ENCODE assay signal across 14 cellular contexts in genomic region chr9:117224676-117225075, GRCh38.
DNase-seq lines count a peak whose midpoint lies in the region; ATAC-seq, FAIRE-seq and TF ChIP-seq lines count a peak whose summit lies in the region.
"Had no signal": no experiment of that assay in that cellular context is flagged by ENCODE, and none has a peak within 500 bp of the region (broad histone marks: within the 10 kb centered on the region; RNA-seq: fewer than 3 reads in every experiment).

No MANE protein-coding gene starts in this region.

- H3K4me3 ChIP-seq in bronchial epithelial cell (ENCODE audit: low read depth, low read length), result no peak overlapping the region
- H3K4me3 ChIP-seq in right atrium auricular region, result no peak overlapping the region
- H3K4me3 ChIP-seq: ovary had no signal

- H3K9me3 ChIP-seq in right atrium auricular region, result no peaks in the 10 kb centered on the region
- H3K9me3 ChIP-seq: ovary had no signal

- TF ChIP-seq CTCF in bronchial epithelial cell (IDR thresholded peaks at IDR 0.05; ENCODE audit: insufficient read depth, low read length, severe bottlenecking), result no peak
- TF ChIP-seq CTCF in right atrium auricular region (IDR thresholded peaks at IDR 0.05), result no peak

- DNase-seq in DMS 273 treated with DMSO at 0.1 percent for 48 hours (lab: John Stamatoyannopoulos, UW) (peak; percentile 63), NCI-H1092 treated with DMSO at 0.1 percent for 48 hours (lab: John Stamatoyannopoulos, UW) (peak; percentile 46), NCI-H345 treated with DMSO at 0.1 percent for 48 hours (lab: John Stamatoyannopoulos, UW; ENCODE audit: unreplicated experiment) (peak; percentile 96), bronchial epithelial cell (ENCODE audit: low read depth) (peak; percentile 4), right atrium auricular region (ENCODE audit: low spot score) (no peak), COR-L47 (lab: John Stamatoyannopoulos, UW) (no peak), AG20443 (ENCODE audit: low spot score) (no peak)
- DNase-seq: activated CD4-positive, alpha-beta T cell treated with anti-CD3 and anti-CD28 coated beads, Interleukin-2, amount 10 ng/mL, durations not matched to agents 24 days and 14 days; activated T-cell treated with anti-CD3 and anti-CD28 coated beads, Interleukin-2, amount 50 U/mL, for 24 hours; left cardiac atrium; NCI-H1436; ovary had no signal

- no peak for ATAC-seq in GM18498 (IDR thresholded peaks at IDR 0.05; ENCODE audit: unreplicated experiment)
- ATAC-seq: left cardiac atrium had no signal

- H3K27ac ChIP-seq in right atrium auricular region, result no peak overlapping the region
- H3K27ac ChIP-seq: ovary, RWPE1 had no signal

- no peaks in the 10 kb centered on the region for H3K36me3 ChIP-seq in bronchial epithelial cell (ENCODE audit: control insufficient read depth, insufficient read depth, low read length)
- no peaks in the 10 kb centered on the region for H3K36me3 ChIP-seq in right atrium auricular region
- H3K36me3 ChIP-seq: ovary had no signal

- no peak for FAIRE-seq in bronchial epithelial cell (lab: Jason Lieb, UNC)

- H3K27me3 ChIP-seq in bronchial epithelial cell (ENCODE audit: control insufficient read depth, insufficient read depth, low read length), result no peaks in the 10 kb centered on the region
- no peaks in the 10 kb centered on the region for H3K27me3 ChIP-seq in right atrium auricular region
- H3K27me3 ChIP-seq: ovary had no signal

- no peaks in the 10 kb centered on the region for H3K4me1 ChIP-seq in right atrium auricular region

Comparison
In these comparisons a context has a peak if more than half of its experiments do, and no peak if none do; other contexts are left out.
1. DNase-seq: peak in DMS 273 treated with DMSO at 0.1 percent for 48 hours (single experiment), NCI-H1092 treated with DMSO at 0.1 percent for 48 hours (single experiment), NCI-H345 treated with DMSO at 0.1 percent for 48 hours (single experiment) and bronchial epithelial cell (single experiment); none in right atrium auricular region (single experiment), COR-L47 (single experiment) and AG20443 (single experiment).